ENCODE assay signal across 9 cellular contexts in the genomic region with DNA sequence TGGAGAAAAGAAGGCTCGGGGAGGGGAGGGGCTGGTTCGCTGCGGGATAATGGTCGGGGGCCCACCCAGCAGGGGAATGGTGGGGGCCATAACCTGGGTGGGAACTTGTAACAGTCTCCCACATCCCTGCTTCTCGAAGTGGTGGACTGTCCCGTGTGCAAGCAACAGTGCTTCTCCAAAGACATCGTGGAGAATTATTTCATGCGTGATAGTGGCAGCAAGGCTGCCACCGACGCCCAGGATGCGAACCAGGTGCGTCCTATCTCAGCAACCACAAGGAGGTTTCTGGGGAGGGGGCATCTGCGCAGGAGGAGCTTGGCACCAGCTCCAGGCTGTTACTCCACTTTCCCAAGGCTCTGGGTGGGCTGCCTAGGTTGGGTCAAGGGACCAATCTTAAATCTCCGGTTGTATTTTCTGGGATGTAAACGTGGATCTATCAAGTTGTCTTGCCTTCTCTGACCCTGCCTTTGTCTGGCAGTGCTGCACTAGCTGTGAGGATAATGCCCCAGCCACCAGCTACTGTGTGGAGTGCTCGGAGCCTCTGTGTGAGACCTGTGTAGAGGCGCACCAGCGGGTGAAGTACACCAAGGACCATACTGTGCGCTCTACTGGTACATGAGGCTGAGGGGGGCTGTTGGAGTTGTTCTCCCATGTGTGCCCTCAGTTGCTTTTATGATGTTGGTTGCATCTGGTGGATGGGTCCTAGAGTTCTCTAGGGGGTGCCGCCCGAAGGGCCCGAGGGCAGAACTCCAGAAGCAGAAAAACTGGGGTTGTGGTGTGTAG. TPM values are rescaled to one million over a fixed set of nuclear protein-coding genes. Genes with fewer than 3 reads are reported as not detected.
DNase-seq lines count a peak whose midpoint lies in the region; ATAC-seq and TF ChIP-seq lines count a peak whose summit lies in the region.
"Had no signal": no experiment of that assay in that cellular context is flagged by ENCODE, and none has a peak within 500 bp of the region (broad histone marks: within the 10 kb centered on the region; RNA-seq: fewer than 3 reads in every experiment).

No MANE protein-coding gene starts in this region.

- H3K27ac ChIP-seq in heart left ventricle (peak overlapping the region in 10 of 12 donors; percentile 68 to 98 (median 96)), breast epithelium (peak overlapping the region; percentile 97), mesenchymal stem cell (ENCODE audit: low read length, poor library complexity, severe bottlenecking) (no peak overlapping the region), upper lobe of right lung (peak overlapping the region; percentile 47)

- H3K9ac ChIP-seq in mesenchymal stem cell (ENCODE audit: low read length), result peak overlapping the region; percentile 94

- H3K18ac ChIP-seq in mesenchymal stem cell (ENCODE audit: low read depth in 1 of 2, low read length in 2 of 2), result peak overlapping the region in 1 of 2 experiments; percentile 71

- ATAC-seq in heart left ventricle, result no peak
- ATAC-seq in left cardiac atrium, result no peak
- no peak for ATAC-seq in upper lobe of right lung
- ATAC-seq in GM19455 (IDR thresholded peaks at IDR 0.05; ENCODE audit: unreplicated experiment), result no peak

- H2BK5ac ChIP-seq in mesenchymal stem cell (ENCODE audit: low read depth, low read length, poor library complexity, severe bottlenecking), result no peak overlapping the region

- intact Hi-C loops in heart left ventricle (cut with DNase I), result no loop called here
- intact Hi-C loops in left cardiac atrium (cut with DNase I), result no loop called here
- intact Hi-C loops in breast epithelium (cut with DNase I; ENCODE audit: low total_unique reads), result no loop called here
- intact Hi-C loops in upper lobe of right lung (cut with DNase I), result no loop called here

- peak overlapping the region; percentile 78 to 100 (median 92) for H3K4me3 ChIP-seq in heart left ventricle
- peak overlapping the region; percentile 87 to 99 (median 93) for H3K4me3 ChIP-seq in breast epithelium
- H3K4me3 ChIP-seq in mesenchymal stem cell (ENCODE audit: insufficient read depth in 1 of 2, low read depth in 1 of 2, low read length in 2 of 2), result peak overlapping the region; percentile 88 to 96
- peak overlapping the region; percentile 90 for H3K4me3 ChIP-seq in upper lobe of right lung

- H2AK5ac ChIP-seq in mesenchymal stem cell (ENCODE audit: low read length, severe bottlenecking), result no peak overlapping the region

- peak overlapping the region in 1 of 2 experiments; percentile 94 for H3K23ac ChIP-seq in mesenchymal stem cell (ENCODE audit: low read length in 2 of 2)

- no peak overlapping the region for H4K8ac ChIP-seq in mesenchymal stem cell (ENCODE audit: low read length)

- peak overlapping the region; percentile 51 to 56 for H3K4ac ChIP-seq in mesenchymal stem cell (ENCODE audit: low read depth in 1 of 2, low read length in 2 of 2)

- H2AFZ ChIP-seq in mesenchymal stem cell (ENCODE audit: low read depth, low read length), result no peak overlapping the region

- H3K9me3 ChIP-seq in heart left ventricle (no peaks in the 10 kb centered on the region), breast epithelium (no peaks in the 10 kb centered on the region), mesenchymal stem cell (ENCODE audit: control insufficient read depth, low read length) (no peaks in the 10 kb centered on the region), upper lobe of right lung (no peaks in the 10 kb centered on the region)

- peaks cover 0 to 49% (median 39%) of the 10 kb centered on the region in 9 donors for H3K36me3 ChIP-seq in heart left ventricle
- H3K36me3 ChIP-seq in breast epithelium, result peaks cover 23% of the 10 kb centered on the region
- H3K36me3 ChIP-seq in mesenchymal stem cell (ENCODE audit: control insufficient read depth in 1 of 2, insufficient read depth in 2 of 2, low read depth in 1 of 2, low read length in 2 of 2), result peaks cover 46 to 47% of the 10 kb centered on the region in 2 experiments
- peaks cover 49% of the 10 kb centered on the region for H3K36me3 ChIP-seq in upper lobe of right lung

- no peak overlapping the region for H2BK120ac ChIP-seq in mesenchymal stem cell (ENCODE audit: low read depth, low read length)

- H3K27me3 ChIP-seq in heart left ventricle, result no peaks in the 10 kb centered on the region
- no peaks in the 10 kb centered on the region for H3K27me3 ChIP-seq in breast epithelium
- peaks cover under 1 to 12% of the 10 kb centered on the region in 2 experiments for H3K27me3 ChIP-seq in mesenchymal stem cell (ENCODE audit: control insufficient read depth in 1 of 2, insufficient read depth in 1 of 2, low read length in 2 of 2)
- H3K27me3 ChIP-seq in upper lobe of right lung, result no peaks in the 10 kb centered on the region

- DNase-seq in heart left ventricle (no peak), left cardiac atrium (no peak), breast epithelium (ENCODE audit: low spot score in 2 of 2) (no peak), mesenchymal stem cell (no peak), upper lobe of right lung (no peak), activated gamma-delta T cell (lab: John Stamatoyannopoulos, UW) (no peak), NCI-H446 treated with DMSO at 0.1 percent for 48 hours (lab: John Stamatoyannopoulos, UW) (no peak)
- DNase-seq: NCI-H2171 treated with DMSO at 0.1 percent for 48 hours had no signal

- TF ChIP-seq POLR2A in heart left ventricle (IDR thresholded peaks at IDR 0.05) (no peak), breast epithelium (IDR thresholded peaks at IDR 0.05) (no peak)

- H3K14ac ChIP-seq in mesenchymal stem cell (ENCODE audit: low read length in 2 of 2), result peak overlapping the region in 1 of 2 experiments; percentile 79

- H4K91ac ChIP-seq in mesenchymal stem cell (ENCODE audit: low read length), result no peak overlapping the region

- H3K4me2 ChIP-seq in mesenchymal stem cell (ENCODE audit: low read length, poor library complexity, severe bottlenecking), result peak overlapping the region; percentile 65

- peaks cover 12 to 36% (median 25%) of the 10 kb centered on the region in 12 donors for H3K4me1 ChIP-seq in heart left ventricle
- peaks cover 11 to 18% of the 10 kb centered on the region in 2 donors for H3K4me1 ChIP-seq in breast epithelium
- peaks cover 23% of the 10 kb centered on the region for H3K4me1 ChIP-seq in mesenchymal stem cell (ENCODE audit: control insufficient read depth, insufficient read depth, low read depth, low read length)
- H3K4me1 ChIP-seq in upper lobe of right lung, result peaks cover 15% of the 10 kb centered on the region

- 7 to 15% (median 10%) methylated on average over 20 to 22 of the region's 22 CpGs for WGBS in heart left ventricle, 4 donors
- WGBS in mesenchymal stem cell, result 11% methylated on average over 22 of the region's 22 CpGs

- H2BK12ac ChIP-seq in mesenchymal stem cell (ENCODE audit: low read length in 2 of 2), result no peak overlapping the region

- H2BK15ac ChIP-seq in mesenchymal stem cell (ENCODE audit: low read depth, poor library complexity, severe bottlenecking), result no peak overlapping the region

- H3K79me1 ChIP-seq in mesenchymal stem cell (replicated peaks; ENCODE audit: low read length, poor library complexity, severe bottlenecking), result peaks cover 9% of the 10 kb centered on the region

- no peak for TF ChIP-seq CTCF in heart left ventricle (IDR thresholded peaks at IDR 0.05)
- no peak for TF ChIP-seq CTCF in breast epithelium (IDR thresholded peaks at IDR 0.05)
- no peak for TF ChIP-seq CTCF in upper lobe of right lung (IDR thresholded peaks at IDR 0.05)

RNA-seq across cellular contexts. Expression of a gene that starts 1.6 kb away (rescaled TPM):
- total RNA-seq in heart left ventricle, result 100 to 1,000 TPM; 122 to 265 (median 163) TPM
- 100 to 1,000 TPM in 1 of 2 donors, 10 to 100 TPM in 1; 88.0 to 160 TPM for polyA plus RNA-seq in heart left ventricle
- total RNA-seq in left cardiac atrium, result 100 to 1,000 TPM; 135 to 150 TPM
- total RNA-seq in breast epithelium, result 100 to 1,000 TPM; 110 to 190 (median 173) TPM
- 229 TPM for polyA plus RNA-seq in mesenchymal stem cell (2013, experiment 1 of 2)
- polyA plus RNA-seq in mesenchymal stem cell (2013, experiment 2 of 2), result 226 TPM
- total RNA-seq in upper lobe of right lung, result 199 TPM

RNA-seq across cellular contexts. Expression of a gene that starts 9.4 kb away (rescaled TPM):
- total RNA-seq in heart left ventricle, result 100 to 1,000 TPM; 113 to 155 (median 129) TPM
- polyA plus RNA-seq in heart left ventricle, result 100 to 1,000 TPM; 192 to 266 TPM
- total RNA-seq in left cardiac atrium, result 100 to 1,000 TPM; 109 to 113 TPM
- total RNA-seq in breast epithelium, result 100 to 1,000 TPM in 1 of 3 donors, 10 to 100 TPM in 2; 74.6 to 157 (median 92.8) TPM
- 148 TPM for polyA plus RNA-seq in mesenchymal stem cell (2013, experiment 1 of 2)
- 144 TPM for polyA plus RNA-seq in mesenchymal stem cell (2013, experiment 2 of 2)
- 96.5 TPM for total RNA-seq in upper lobe of right lung

RNA-seq across cellular contexts. Expression of a gene that starts 12.9 kb away (rescaled TPM):
- total RNA-seq in heart left ventricle (100 to 1,000 TPM in 6 of 9 donors, 10 to 100 TPM in 3; 35.3 to 139 (median 115) TPM), left cardiac atrium (100 to 1,000 TPM in 1 of 2 donors, 10 to 100 TPM in 1; 91.4 to 113 TPM), breast epithelium (10 to 100 TPM; 19.0 to 21.3 (median 19.3) TPM), upper lobe of right lung (53.8 TPM)
- 100 to 1,000 TPM in 1 of 2 donors, 10 to 100 TPM in 1; 64.7 to 114 TPM for polyA plus RNA-seq in heart left ventricle
- 81.0 TPM for polyA plus RNA-seq in mesenchymal stem cell (2013, experiment 1 of 2)
- 78.3 TPM for polyA plus RNA-seq in mesenchymal stem cell (2013, experiment 2 of 2)

RNA-seq across cellular contexts. Expression of a gene that starts 25.9 kb away (rescaled TPM):
- total RNA-seq in heart left ventricle (10 to 100 TPM in 8 of 9 donors, 1 to 10 TPM in 1; 9.0 to 13.4 (median 10.5) TPM), left cardiac atrium (10 to 100 TPM; 10.2 to 11.7 TPM), breast epithelium (1 to 10 TPM; 8.2 to 9.2 (median 8.6) TPM), upper lobe of right lung (14.1 TPM)
- 1 to 10 TPM; 6.9 to 9.2 TPM for polyA plus RNA-seq in heart left ventricle
- 12.3 TPM for polyA plus RNA-seq in mesenchymal stem cell (2013, experiment 1 of 2)
- polyA plus RNA-seq in mesenchymal stem cell (2013, experiment 2 of 2), result 12.7 TPM

RNA-seq across cellular contexts. Expression of a gene that starts 27.7 kb away (rescaled TPM):
- total RNA-seq in heart left ventricle (10 to 100 TPM in 2 of 9 donors, 1 to 10 TPM in 7; 7.5 to 12.0 (median 9.1) TPM), left cardiac atrium (10 to 100 TPM in 1 of 2 donors, 1 to 10 TPM in 1; 9.2 to 11.0 TPM), breast epithelium (10 to 100 TPM; 18.7 to 43.0 (median 30.2) TPM), upper lobe of right lung (44.3 TPM)
- 10 to 100 TPM in 1 of 2 donors, 1 to 10 TPM in 1; 6.2 to 12.5 TPM for polyA plus RNA-seq in heart left ventricle
- polyA plus RNA-seq in mesenchymal stem cell (2013, experiment 1 of 2), result 9.8 TPM
- 8.9 TPM for polyA plus RNA-seq in mesenchymal stem cell (2013, experiment 2 of 2)
